3 cellular contexts compared by ENCODE assay signal in genomic region chr11:106326087-106326486, GRCh38.
"Had no signal": no experiment of that assay in that cellular context is flagged by ENCODE, and none has a peak within 500 bp of the region (broad histone marks: within the 10 kb centered on the region; RNA-seq: fewer than 3 reads in every experiment).

No MANE protein-coding gene starts in this region.

- H3K4me3 ChIP-seq: GM12878 had no signal

- ATAC-seq: GM12878 had no signal

- DNase-seq: GDM1, GF-D8 had no signal
